In the genomic region with DNA sequence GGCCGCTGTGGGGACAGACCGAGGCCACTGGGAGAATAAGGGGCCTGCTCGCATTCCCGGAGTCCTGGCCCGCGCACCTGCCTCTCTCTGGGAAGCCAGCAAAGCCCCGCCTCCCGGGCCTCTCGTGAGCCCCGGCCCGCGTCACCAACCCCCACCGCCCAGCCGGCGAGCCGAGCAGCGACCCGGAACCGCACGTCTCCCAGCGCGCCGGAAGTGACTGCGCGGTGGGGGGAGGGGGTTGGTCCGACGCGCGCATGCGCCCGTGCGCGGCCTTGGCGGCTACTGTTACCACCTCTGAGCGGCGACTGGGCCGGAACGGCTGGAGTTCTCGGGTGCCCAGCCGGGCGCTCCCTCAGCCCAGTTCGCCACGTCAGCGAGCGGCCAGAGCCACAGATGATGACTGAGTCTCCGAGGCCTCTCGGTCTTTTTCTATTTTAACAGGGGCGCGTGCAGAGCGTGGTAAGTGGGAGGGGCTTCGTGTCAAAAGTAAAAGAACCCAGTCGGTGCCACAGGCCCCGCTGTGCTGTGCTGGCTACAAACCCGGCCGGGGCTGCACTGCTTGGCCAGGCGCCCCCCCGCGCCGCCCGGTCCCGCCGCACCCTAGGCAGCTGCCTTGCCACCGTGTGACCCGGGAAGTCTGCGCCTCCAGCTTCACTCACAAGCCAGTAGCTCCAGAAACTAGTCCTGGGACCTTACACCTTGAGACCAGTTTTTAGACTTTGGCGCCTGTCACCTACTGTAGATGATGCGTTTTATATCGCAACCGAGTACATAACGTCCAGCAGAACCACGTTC, we compare ENCODE assay signal across 8 cellular contexts. TPM values are rescaled to one million over a fixed set of nuclear protein-coding genes. Genes with fewer than 3 reads are reported as not detected.
A peak's percentile ranks its signal among the peaks of the same experiment; 100 is the strongest.
DNase-seq lines count a peak whose midpoint lies in the region; ATAC-seq and TF ChIP-seq lines count a peak whose summit lies in the region.

A gene with protein sequence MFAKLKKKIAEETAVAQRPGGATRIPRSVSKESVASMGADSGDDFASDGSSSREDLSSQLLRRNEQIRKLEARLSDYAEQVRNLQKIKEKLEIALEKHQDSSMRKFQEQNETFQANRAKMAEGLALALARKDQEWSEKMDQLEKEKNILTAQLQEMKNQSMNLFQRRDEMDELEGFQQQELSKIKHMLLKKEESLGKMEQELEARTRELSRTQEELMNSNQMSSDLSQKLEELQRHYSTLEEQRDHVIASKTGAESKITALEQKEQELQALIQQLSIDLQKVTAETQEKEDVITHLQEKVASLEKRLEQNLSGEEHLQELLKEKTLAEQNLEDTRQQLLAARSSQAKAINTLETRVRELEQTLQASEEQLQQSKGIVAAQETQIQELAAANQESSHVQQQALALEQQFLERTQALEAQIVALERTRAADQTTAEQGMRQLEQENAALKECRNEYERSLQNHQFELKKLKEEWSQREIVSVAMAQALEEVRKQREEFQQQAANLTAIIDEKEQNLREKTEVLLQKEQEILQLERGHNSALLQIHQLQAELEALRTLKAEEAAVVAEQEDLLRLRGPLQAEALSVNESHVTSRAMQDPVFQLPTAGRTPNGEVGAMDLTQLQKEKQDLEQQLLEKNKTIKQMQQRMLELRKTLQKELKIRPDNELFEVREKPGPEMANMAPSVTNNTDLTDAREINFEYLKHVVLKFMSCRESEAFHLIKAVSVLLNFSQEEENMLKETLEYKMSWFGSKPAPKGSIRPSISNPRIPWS (minus strand): TSS at position 190 of the 795 bp plus-strand sequence. CDS start 2,372 bp downstream, outside the sequence.

- H3K27me3 Mint-ChIP-seq in type B pancreatic cell = no peaks in the 10 kb centered on the region

- no peaks in the 10 kb centered on the region for H3K27me3 ChIP-seq in heart right ventricle

- WGBS in heart right ventricle, 2 donors = 0 to 1% methylated on average over 68 to 71 of the region's 71 CpGs

- H3K9me3 Mint-ChIP-seq in type B pancreatic cell = no peaks in the 10 kb centered on the region

- in situ Hi-C loops in GM13977 (cut with MboI; ENCODE audit: low pct_unique_long_range_greater_than_20kb, low sequenced_read_pairs, unreplicated experiment) = no loop called here

- ATAC-seq in HG02852 (IDR thresholded peaks at IDR 0.05; ENCODE audit: unreplicated experiment) (peak; percentile 80), heart right ventricle (peak; percentile 98 to 99 (median 99))

- H3K36me3 ChIP-seq in heart right ventricle = peaks cover 0 to 33% (median 5%) of the 10 kb centered on the region in 9 donors

- peak within 1 kb of the TSS; percentile 79 to 99 (median 96) for H3K27ac ChIP-seq in heart right ventricle

- peaks cover 2% of the 10 kb centered on the region for H3K36me3 Mint-ChIP-seq in type B pancreatic cell

- H3K4me1 Mint-ChIP-seq in type B pancreatic cell (ENCODE audit: unreplicated experiment) = peaks cover 19% of the 10 kb centered on the region

- intact Hi-C loops in T-helper 1 cell treated with Interleukin-12 subunit alpha and Interleukin-12 subunit beta and Interleukin-4 antibody, amounts not matched to agents 30 ng/mL and 1 ng/mL, for 36 hours (cut with micrococcal nuclease) = loop anchor here (1.0 to 5.0 kb wide), 13 partner anchors 24 to 806 kb away; a partner anchor contains a TSS
- intact Hi-C loops in heart right ventricle (cut with DNase I) = loop anchor here in 8 of 10 donors (1.0 to 10.0 kb wide), 6 partner anchors 74 to 246 kb away; a partner anchor contains a TSS
- intact Hi-C loops in posterior cingulate gyrus (cut with DNase I) = loop anchor here (2.0 to 5.0 kb wide), 4 partner anchors 74 to 256 kb away; a partner anchor contains a TSS

- TF ChIP-seq CTCF in GM13977 (IDR thresholded peaks at IDR 0.05; ENCODE audit: extremely low read depth, insufficient read depth, missing control alignments) = no peak
- peak in 1 of 9 donors; percentile 13 for TF ChIP-seq CTCF in heart right ventricle (IDR thresholded peaks at IDR 0.05)
- no peak for TF ChIP-seq CTCF in type B pancreatic cell (conservative IDR thresholded peaks at IDR 0.05)

- DNase-seq in GM13977 (ENCODE audit: low spot score) (peak; percentile 96), NCI-H146 (lab: John Stamatoyannopoulos, UW) (peak; percentile 93), amniotic epithelial cell (ENCODE audit: low read depth) (peak; percentile 90), heart right ventricle (peak; percentile 95 to 96), posterior cingulate gyrus (peak; percentile 87 to 98 (median 91)), type B pancreatic cell (ENCODE audit: extremely low spot score, unreplicated experiment) (peak; percentile 97)

- no peaks in the 10 kb centered on the region for H3K9me3 ChIP-seq in heart right ventricle

- H3K4me3 ChIP-seq in heart right ventricle = peak within 1 kb of the TSS; percentile 68 to 94 (median 86)

- H3K4me3 Mint-ChIP-seq in type B pancreatic cell = peak within 1 kb of the TSS; percentile 98

- peaks cover 0 to 26% (median 14%) of the 10 kb centered on the region in 9 donors for H3K4me1 ChIP-seq in heart right ventricle

- peak within 1 kb of the TSS; percentile 96 for H3K27ac Mint-ChIP-seq in type B pancreatic cell

RNA-seq across cellular contexts. Expression of the gene that starts here (rescaled TPM):
- 17.8 and 18.4 TPM in 2 replicates for total RNA-seq in T-helper 1 cell treated with Interleukin-12 subunit alpha and Interleukin-12 subunit beta and Interleukin-4 antibody, amounts not matched to agents 30 ng/mL and 1 ng/mL, for 36 hours
- total RNA-seq in heart right ventricle = 10 to 100 TPM; 15.6 to 26.0 (median 19.2) TPM
- 1 to 10 TPM; 6.8 to 7.8 TPM for polyA plus RNA-seq in heart right ventricle
- total RNA-seq in type B pancreatic cell (ENCODE audit: low replicate concordance) = 18.4 and 22.6 TPM in 2 replicates

Comparison
In these comparisons a context has a peak if more than half of its experiments do, and no peak if none do; other contexts are left out.
1. Peak in every context shown above with its lines: DNase-seq, ATAC-seq, H3K4me3 ChIP-seq and H3K27ac ChIP-seq.